Comparison of ENCODE assay signal across 2 cellular contexts in the genomic region with DNA sequence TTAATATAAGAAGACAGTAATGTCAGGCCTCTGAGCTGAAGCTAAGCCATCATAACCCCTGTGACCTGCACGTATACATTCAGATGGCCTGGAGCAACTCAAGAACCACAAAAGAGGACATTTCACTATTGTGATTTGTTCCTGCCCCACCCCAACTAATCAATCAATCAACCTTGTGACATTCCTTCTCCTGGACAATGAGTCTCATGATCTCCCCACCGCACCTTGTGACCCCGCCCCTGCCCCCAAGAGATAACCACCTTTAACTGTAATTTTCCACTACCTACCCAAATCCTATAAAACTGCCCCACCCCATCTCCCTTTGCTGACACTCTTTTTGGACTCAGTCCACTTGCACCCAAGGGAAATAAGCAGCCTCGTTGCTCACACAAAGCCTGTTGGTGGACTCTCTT.
A peak's percentile ranks its signal among the peaks of the same experiment; 100 is the strongest.
TF ChIP-seq lines count a peak whose summit lies in the region.

No MANE protein-coding gene starts in this region.

TF ChIP-seq in HEK293, 187 proteins besides CTCF, POLR2A, EP300 and RAD21:
- no peak for TF ChIP-seq ZNF626 (tag by site-specific recombination; IDR thresholded peaks at IDR 0.05)
- TF ChIP-seq KLF1 (tag by site-specific recombination; IDR thresholded peaks at IDR 0.05) = peak; percentile 63

TF ChIP-seq in H1, 55 proteins besides CTCF, POLR2A, EP300 and RAD21:
- TF ChIP-seq, protein P1, sequence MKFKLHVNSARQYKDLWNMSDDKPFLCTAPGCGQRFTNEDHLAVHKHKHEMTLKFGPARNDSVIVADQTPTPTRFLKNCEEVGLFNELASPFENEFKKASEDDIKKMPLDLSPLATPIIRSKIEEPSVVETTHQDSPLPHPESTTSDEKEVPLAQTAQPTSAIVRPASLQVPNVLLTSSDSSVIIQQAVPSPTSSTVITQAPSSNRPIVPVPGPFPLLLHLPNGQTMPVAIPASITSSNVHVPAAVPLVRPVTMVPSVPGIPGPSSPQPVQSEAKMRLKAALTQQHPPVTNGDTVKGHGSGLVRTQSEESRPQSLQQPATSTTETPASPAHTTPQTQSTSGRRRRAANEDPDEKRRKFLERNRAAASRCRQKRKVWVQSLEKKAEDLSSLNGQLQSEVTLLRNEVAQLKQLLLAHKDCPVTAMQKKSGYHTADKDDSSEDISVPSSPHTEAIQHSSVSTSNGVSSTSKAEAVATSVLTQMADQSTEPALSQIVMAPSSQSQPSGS (IDR thresholded peaks at IDR 0.05; ENCODE audit: low read length) = no peak
- TF ChIP-seq NRF1 (IDR thresholded peaks at IDR 0.05; ENCODE audit: low read depth, low read length) (no peak), CBX8 (IDR thresholded peaks at IDR 0.05; ENCODE audit: borderline replicate concordance, low read depth, low read length) (no peak), BCL11A (IDR thresholded peaks at IDR 0.05; ENCODE audit: low read depth in 2 of 2, low read length in 2 of 2) (no peak), SAP30 (IDR thresholded peaks at IDR 0.05; ENCODE audit: insufficient read depth, insufficient replicate concordance, low read length) (no peak), SIRT6 (IDR thresholded peaks at IDR 0.05; ENCODE audit: low read length) (no peak), TEAD4 (IDR thresholded peaks at IDR 0.05; ENCODE audit: low read depth, low read length) (no peak), SRF (IDR thresholded peaks at IDR 0.05; ENCODE audit: low read depth, low read length) (no peak), MAFK (IDR thresholded peaks at IDR 0.05; ENCODE audit: low read depth, low read length) (no peak), RXRA (IDR thresholded peaks at IDR 0.05; ENCODE audit: insufficient read depth, low read depth, low read length) (no peak), SIN3A (conservative IDR thresholded peaks at IDR 0.05 in 1 of 2, IDR thresholded peaks at IDR 0.05 in 1 of 2; ENCODE audit: low read depth in 1 of 2, low read length in 2 of 2) (no peak), GTF2F1 (IDR thresholded peaks at IDR 0.05; ENCODE audit: borderline replicate concordance, low read depth, low read length) (no peak), CREB1 (IDR thresholded peaks at IDR 0.05) (no peak)
- TF ChIP-seq, protein P2, sequence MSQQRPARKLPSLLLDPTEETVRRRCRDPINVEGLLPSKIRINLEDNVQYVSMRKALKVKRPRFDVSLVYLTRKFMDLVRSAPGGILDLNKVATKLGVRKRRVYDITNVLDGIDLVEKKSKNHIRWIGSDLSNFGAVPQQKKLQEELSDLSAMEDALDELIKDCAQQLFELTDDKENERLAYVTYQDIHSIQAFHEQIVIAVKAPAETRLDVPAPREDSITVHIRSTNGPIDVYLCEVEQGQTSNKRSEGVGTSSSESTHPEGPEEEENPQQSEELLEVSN (IDR thresholded peaks at IDR 0.05) = no peak
- TF ChIP-seq, protein P3, sequence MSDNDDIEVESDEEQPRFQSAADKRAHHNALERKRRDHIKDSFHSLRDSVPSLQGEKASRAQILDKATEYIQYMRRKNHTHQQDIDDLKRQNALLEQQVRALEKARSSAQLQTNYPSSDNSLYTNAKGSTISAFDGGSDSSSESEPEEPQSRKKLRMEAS (IDR thresholded peaks at IDR 0.05) = no peak
- TF ChIP-seq, protein P4, sequence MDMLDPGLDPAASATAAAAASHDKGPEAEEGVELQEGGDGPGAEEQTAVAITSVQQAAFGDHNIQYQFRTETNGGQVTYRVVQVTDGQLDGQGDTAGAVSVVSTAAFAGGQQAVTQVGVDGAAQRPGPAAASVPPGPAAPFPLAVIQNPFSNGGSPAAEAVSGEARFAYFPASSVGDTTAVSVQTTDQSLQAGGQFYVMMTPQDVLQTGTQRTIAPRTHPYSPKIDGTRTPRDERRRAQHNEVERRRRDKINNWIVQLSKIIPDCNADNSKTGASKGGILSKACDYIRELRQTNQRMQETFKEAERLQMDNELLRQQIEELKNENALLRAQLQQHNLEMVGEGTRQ (IDR thresholded peaks at IDR 0.05; ENCODE audit: low read length) = no peak
